In genomic region chr1:221839794-221840395, GRCh38 we compare ENCODE assay signal across 9 cellular contexts.
A peak's percentile ranks its signal among the peaks of the same experiment; 100 is the strongest.
DNase-seq lines count a peak whose midpoint lies in the region; ATAC-seq and TF ChIP-seq lines count a peak whose summit lies in the region.
"Had no signal": no experiment of that assay in that cellular context is flagged by ENCODE, and none has a peak within 500 bp of the region (broad histone marks: within the 10 kb centered on the region; RNA-seq: fewer than 3 reads in every experiment).

No MANE protein-coding gene starts in this region.

- no peaks in the 10 kb centered on the region for H3K9me3 ChIP-seq in heart left ventricle
- H3K9me3 ChIP-seq: upper lobe of left lung had no signal

- no peak overlapping the region for H3K4me3 ChIP-seq in heart left ventricle
- H3K4me3 ChIP-seq: upper lobe of left lung had no signal

- no peak for TF ChIP-seq CTCF in heart left ventricle (IDR thresholded peaks at IDR 0.05)

- no peak for TF ChIP-seq POLR2A in heart left ventricle (IDR thresholded peaks at IDR 0.05)

- H3K27me3 ChIP-seq in heart left ventricle, result no peaks in the 10 kb centered on the region
- H3K27me3 ChIP-seq: upper lobe of left lung had no signal

- DNase-seq in Daoy (ENCODE audit: low read depth) (peak; percentile 97), MV-4-11 (lab: John Stamatoyannopoulos, UW) (peak; percentile 80), heart left ventricle (peak in 3 of 5 donors; percentile 18 to 82 (median 78)), G401 (ENCODE audit: low spot score) (no peak), retina (no peak)
- DNase-seq in activated T-cell treated with anti-CD3 and anti-CD28 coated beads, Interleukin-2, amount 50 U/mL, for 48 hours, result peak; percentile 82 to 83
- peak; percentile 40 to 49 (median 41) for DNase-seq in stimulated activated CD4-positive, alpha-beta T cell treated with anti-CD3 and anti-CD28 coated beads, TNF-alpha, amount 100 ng/mL, for 1 hour (ENCODE audit: low read depth in 3 of 3, low spot score in 1 of 3)

- H3K4me1 ChIP-seq in heart left ventricle, result peaks cover 0 to 13% (median 0%) of the 10 kb centered on the region in 12 donors

- WGBS in heart left ventricle, 4 donors, result 52 to 74% (median 67%) methylated on average over 7 of the region's 7 CpGs

- intact Hi-C loops in heart left ventricle (cut with DNase I), result loop anchor here in 1 of 10 donors (10.0 kb wide), 1 partner anchor 95 kb away; the partner anchor contains the start of gene DUSP10

- ATAC-seq in GM21786 (IDR thresholded peaks at IDR 0.05; ENCODE audit: unreplicated experiment), result peak; percentile 91
- peak; percentile 66 to 88 (median 80) for ATAC-seq in heart left ventricle

- no peaks in the 10 kb centered on the region for H3K36me3 ChIP-seq in heart left ventricle
- H3K36me3 ChIP-seq: upper lobe of left lung had no signal

- H3K27ac ChIP-seq in heart left ventricle, result peak overlapping the region in 5 of 12 donors; percentile 16 to 59 (median 37)
- H3K27ac ChIP-seq: upper lobe of left lung had no signal

- in situ Hi-C loops in G401 (cut with HindIII; ENCODE audit: low sequenced_read_pairs), result no loop called here

Comparison
In these comparisons a context has a peak if more than half of its experiments do, and no peak if none do; other contexts are left out.
1. DNase-seq: peak in Daoy (single experiment), MV-4-11 (single experiment), activated T-cell treated with anti-CD3 and anti-CD28 coated beads, Interleukin-2, amount 50 U/mL, for 48 hours (2 of 2), heart left ventricle (3 of 5) and stimulated activated CD4-positive, alpha-beta T cell treated with anti-CD3 and anti-CD28 coated beads, TNF-alpha, amount 100 ng/mL, for 1 hour (3 of 3); none in G401 (single experiment) and retina (single experiment).